In the genomic region with DNA sequence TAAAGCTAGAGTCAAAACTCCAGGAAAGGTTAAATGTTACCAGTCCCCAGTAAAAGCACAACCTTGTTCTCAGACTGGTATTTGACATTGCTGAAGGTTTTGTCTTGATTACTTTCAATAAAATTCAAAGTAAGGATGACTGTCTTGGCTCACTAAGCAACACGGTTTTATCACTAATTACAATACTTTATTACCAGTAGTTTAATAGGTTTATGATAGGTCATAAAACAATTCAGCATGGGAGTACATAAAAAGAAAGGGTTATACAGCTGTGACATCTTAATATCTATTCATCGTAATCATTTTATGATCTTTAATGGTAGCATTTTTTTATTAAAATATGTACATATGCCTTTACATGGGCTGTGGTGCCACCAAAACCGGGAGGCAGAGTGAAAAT, we compare ENCODE assay signal across 17 cellular contexts.
DNase-seq lines count a peak whose midpoint lies in the region; ATAC-seq and TF ChIP-seq lines count a peak whose summit lies in the region.
"Had no signal": no experiment of that assay in that cellular context is flagged by ENCODE, and none has a peak within 500 bp of the region (broad histone marks: within the 10 kb centered on the region; RNA-seq: fewer than 3 reads in every experiment).

No MANE protein-coding gene starts in this region.

- H3K4me1 ChIP-seq in HUES6 (ENCODE audit: control insufficient read depth, insufficient read depth, low read length) (peaks cover 78% of the 10 kb centered on the region), ectodermal cell (ENCODE audit: control insufficient read depth, insufficient read depth, low read length) (peaks cover 70% of the 10 kb centered on the region)
- H3K4me1 ChIP-seq: SJCRH30 had no signal

- H3K36me3 ChIP-seq in HUES6 (ENCODE audit: control insufficient read depth, insufficient read depth, low read length) (no peaks in the 10 kb centered on the region), ectodermal cell (ENCODE audit: control insufficient read depth, insufficient read depth, low read length) (no peaks in the 10 kb centered on the region)
- H3K36me3 ChIP-seq: SJCRH30 had no signal

- intact Hi-C loops in left colon (cut with DNase I, micrococcal nuclease): no loop called here

- H3K4me1 Mint-ChIP-seq in progenitor cell of endocrine pancreas (ENCODE audit: low read depth): peaks cover 23% of the 10 kb centered on the region
- H3K4me1 Mint-ChIP-seq: CD14-positive monocyte had no signal

- H3K9ac ChIP-seq in HUES6 (ENCODE audit: low read length): peak overlapping the region; percentile 59

- no peaks in the 10 kb centered on the region for H3K9me3 ChIP-seq in HUES6 (ENCODE audit: control insufficient read depth, insufficient read depth, low read depth, low read length)
- H3K9me3 ChIP-seq in ectodermal cell (ENCODE audit: control insufficient read depth, low read length): no peaks in the 10 kb centered on the region
- H3K9me3 ChIP-seq: SJCRH30 had no signal

- TF ChIP-seq CTCF in progenitor cell of endocrine pancreas (IDR thresholded peaks at IDR 0.05; ENCODE audit: unreplicated experiment): no peak

- ATAC-seq in left colon (peak; percentile 81), HG03159 (IDR thresholded peaks at IDR 0.05; ENCODE audit: unreplicated experiment) (no peak)

- H3K27me3 Mint-ChIP-seq in progenitor cell of endocrine pancreas: peaks cover 52% of the 10 kb centered on the region

- DNase-seq in left colon (no peak), progenitor cell of endocrine pancreas (ENCODE audit: low spot score, unreplicated experiment) (no peak), DMS114 treated with DMSO at 0.1 percent for 48 hours (lab: John Stamatoyannopoulos, UW; ENCODE audit: unreplicated experiment) (no peak)
- DNase-seq in stimulated activated CD4-positive, alpha-beta T cell treated with anti-CD3 and anti-CD28 coated beads, Interleukin-4, amount 100 ng/mL, for 24 hours: no peak
- DNase-seq: DMS 273 treated with DMSO at 0.1 percent for 48 hours, EL, NCI-H1436, NCI-H2029, NCI-H2171, NCI-H446 treated with DMSO at 0.1 percent for 48 hours, NCI-H774, PC-9, SJCRH30 had no signal

- WGBS in ectodermal cell, 2 experiments: no CpG with 5 or more reads among the region's 3 CpGs

- peak overlapping the region; percentile 40; the same call in 1 of the 2 replicates for H3K4me3 ChIP-seq in HUES6 (ENCODE audit: low read depth, low read length)
- no peak overlapping the region for H3K4me3 ChIP-seq in ectodermal cell (ENCODE audit: insufficient read depth, low read depth, low read length)
- H3K4me3 ChIP-seq: PC-9, SJCRH30 had no signal

- H3K4me3 Mint-ChIP-seq in progenitor cell of endocrine pancreas (ENCODE audit: low read depth): no peak overlapping the region

- peak overlapping the region; percentile 16 for H3K27ac Mint-ChIP-seq in progenitor cell of endocrine pancreas
- H3K27ac Mint-ChIP-seq: CD14-positive monocyte had no signal

- H3K27me3 ChIP-seq in HUES6 (ENCODE audit: control insufficient read depth, insufficient read depth, low read length) (peaks cover 55% of the 10 kb centered on the region), ectodermal cell (ENCODE audit: control insufficient read depth, insufficient read depth, low read length, poor library complexity, severe bottlenecking) (no peaks in the 10 kb centered on the region)
- H3K27me3 ChIP-seq: SJCRH30 had no signal

- H3K9me3 Mint-ChIP-seq in progenitor cell of endocrine pancreas (ENCODE audit: low read depth): no peaks in the 10 kb centered on the region

- no peaks in the 10 kb centered on the region for H3K36me3 Mint-ChIP-seq in progenitor cell of endocrine pancreas (ENCODE audit: insufficient read depth)
- H3K36me3 Mint-ChIP-seq: CD14-positive monocyte had no signal

- H3K27ac ChIP-seq in HUES6 (ENCODE audit: low read depth, low read length) (no peak overlapping the region; the same call in 1 of the 2 replicates), ectodermal cell (ENCODE audit: insufficient read depth, low read depth, low read length, poor library complexity, severe bottlenecking) (peak overlapping the region; percentile 67)
- H3K27ac ChIP-seq: PC-9, SJCRH30 had no signal
